In the genomic region with DNA sequence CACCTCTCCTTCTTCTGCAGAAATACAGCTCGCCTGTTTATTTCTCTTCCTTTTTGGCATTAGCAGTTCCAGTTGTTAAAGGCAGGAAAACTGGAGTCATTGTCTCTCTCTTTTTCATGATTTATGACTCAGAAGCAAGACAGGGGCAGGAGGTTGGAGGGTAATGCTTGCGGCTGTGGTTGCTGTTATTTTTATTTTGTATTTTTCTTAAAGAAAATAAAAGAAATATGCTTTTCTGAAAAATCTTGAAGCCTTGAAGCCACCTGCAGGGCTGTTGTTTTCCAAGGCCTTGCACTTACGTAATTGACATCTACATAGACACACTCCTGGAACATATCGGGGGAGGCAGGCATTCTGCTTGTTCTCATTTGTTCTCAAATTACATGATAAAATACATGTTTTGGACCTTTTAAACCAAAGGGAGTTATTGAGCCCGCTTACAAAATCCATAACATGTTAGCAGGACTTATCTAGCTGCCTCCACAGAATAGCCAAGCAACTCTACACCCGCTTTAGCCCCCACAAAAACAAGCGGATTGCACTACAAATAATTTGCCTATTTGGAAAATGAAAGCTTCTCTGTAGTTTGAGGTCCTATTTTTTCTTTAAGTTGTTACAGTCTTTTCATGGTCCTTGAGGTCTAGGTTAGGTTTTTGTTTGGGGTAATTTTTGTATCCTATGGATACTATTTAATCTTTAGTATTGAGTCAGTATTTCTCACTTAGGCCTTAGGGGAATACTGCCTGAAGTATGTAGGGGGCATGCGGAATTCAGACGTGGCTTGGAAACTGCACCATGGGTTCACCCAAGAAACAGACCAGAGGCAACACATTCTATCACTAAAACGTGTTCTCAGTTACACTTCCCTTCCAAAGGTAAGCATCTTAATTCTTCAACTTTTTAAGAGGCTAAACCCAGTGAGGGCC, we compare ENCODE assay signal across 9 cellular contexts.
DNase-seq lines count a peak whose midpoint lies in the region; ATAC-seq, FAIRE-seq and TF ChIP-seq lines count a peak whose summit lies in the region.
"Had no signal": no experiment of that assay in that cellular context is flagged by ENCODE, and none has a peak within 500 bp of the region (broad histone marks: within the 10 kb centered on the region; RNA-seq: fewer than 3 reads in every experiment).

No MANE protein-coding gene starts in this region.

- no peaks in the 10 kb centered on the region for H3K9me3 Mint-ChIP-seq in HFFc6

- ATAC-seq in sciatic nerve (peak; percentile 92), HG03280 (IDR thresholded peaks at IDR 0.05; ENCODE audit: unreplicated experiment) (no peak), HG03342 (IDR thresholded peaks at IDR 0.05; ENCODE audit: unreplicated experiment) (no peak), GM21717 (IDR thresholded peaks at IDR 0.05; ENCODE audit: unreplicated experiment) (no peak), body of pancreas (no peak)

- H3K4me2 ChIP-seq in keratinocyte (ENCODE audit: control insufficient read depth, extremely low read depth, insufficient read depth, low read depth, low read length), result peak overlapping the region; percentile 48

- no peak overlapping the region for H3K27ac Mint-ChIP-seq in HFFc6

- no peaks in the 10 kb centered on the region for H3K9me1 ChIP-seq in keratinocyte (ENCODE audit: control insufficient read depth, extremely low read depth, insufficient read depth, low read length)

- no peaks in the 10 kb centered on the region for H3K79me2 ChIP-seq in keratinocyte (ENCODE audit: control insufficient read depth, insufficient read depth, low read length)

- intact Hi-C loops in sciatic nerve (cut with DNase I), result loop anchor here (5.0 kb wide), 1 partner anchor 1011 kb away; no protein-coding TSS in a partner anchor
- intact Hi-C loops in body of pancreas (cut with DNase I), result no loop called here

- H3K4me1 ChIP-seq in keratinocyte (ENCODE audit: control insufficient read depth, extremely low read depth, insufficient read depth, low read length) (no peaks in the 10 kb centered on the region), body of pancreas (no peaks in the 10 kb centered on the region)

- no peak overlapping the region for H3K27ac ChIP-seq in keratinocyte (ENCODE audit: control insufficient read depth, insufficient read depth, low read length)
- no peak overlapping the region for H3K27ac ChIP-seq in body of pancreas

- FAIRE-seq in keratinocyte (lab: Jason Lieb, UNC), result no peak

- WGBS in body of pancreas, 2 donors, result 44 to 51% methylated on average over 10 of the region's 10 CpGs

- H3K36me3 Mint-ChIP-seq in HFFc6 (ENCODE audit: low read depth), result no peaks in the 10 kb centered on the region

- peaks cover 10% of the 10 kb centered on the region; the same call in 1 of the 2 replicates for H3K27me3 Mint-ChIP-seq in HFFc6 (ENCODE audit: insufficient read depth)

- H3K9me3 ChIP-seq in keratinocyte (ENCODE audit: control insufficient read depth, low read depth, low read length) (no peaks in the 10 kb centered on the region), body of pancreas (no peaks in the 10 kb centered on the region)

- no peak for DNase-seq in HFFc6
- DNase-seq in dedifferentiated amniotic fluid mesenchymal stem cell (ENCODE audit: extremely low spot score), result peak; percentile 27
- DNase-seq in keratinocyte (ENCODE audit: low read depth, low spot score), result no peak
- peak; percentile 63 for DNase-seq in sciatic nerve (ENCODE audit: low spot score)
- no peak for DNase-seq in body of pancreas
- DNase-seq: DND-41 had no signal

- TF ChIP-seq POLR2A in body of pancreas (IDR thresholded peaks at IDR 0.05), result no peak

- peak overlapping the region; percentile 36 for H2AFZ ChIP-seq in keratinocyte (ENCODE audit: control insufficient read depth, low read length)

- peak overlapping the region; percentile 19; the same call in 1 of the 2 replicates for H3K4me3 Mint-ChIP-seq in HFFc6

- H3K27me3 ChIP-seq in keratinocyte (ENCODE audit: control insufficient read depth, extremely low read depth, insufficient read depth, low read length) (peaks cover 24% of the 10 kb centered on the region), body of pancreas (peaks cover 0 to 6% of the 10 kb centered on the region in 2 donors)

- H3K9ac ChIP-seq in keratinocyte (ENCODE audit: control insufficient read depth, extremely low read depth, insufficient read depth, low read length), result no peak overlapping the region

- peaks cover 5% of the 10 kb centered on the region; the same call in 1 of the 2 replicates for H3K4me1 Mint-ChIP-seq in HFFc6 (ENCODE audit: low read depth)

- H3K4me3 ChIP-seq in keratinocyte (ENCODE audit: control insufficient read depth in 2 of 3, extremely low read depth in 1 of 3, insufficient read depth in 2 of 3, low read depth in 1 of 3, low read length in 3 of 3) (no peak overlapping the region), body of pancreas (no peak overlapping the region)

- dilution Hi-C loops in keratinocyte (cut with MboI; ENCODE audit: extremely low pct_ligation_motif_present, low sequenced_read_pairs), result no loop called here

- H3K36me3 ChIP-seq in keratinocyte (ENCODE audit: control insufficient read depth in 2 of 2, extremely low read depth in 1 of 2, insufficient read depth in 2 of 2, low read length in 2 of 2) (no peaks in the 10 kb centered on the region), body of pancreas (replicated peaks in 1 of 2; ENCODE audit: insufficient read depth in 1 of 2, low read depth in 2 of 2) (no peaks in the 10 kb centered on the region)

- no peaks in the 10 kb centered on the region for H4K20me1 ChIP-seq in keratinocyte (ENCODE audit: control insufficient read depth, extremely low read depth, insufficient read depth, low read length)

- TF ChIP-seq CTCF in HFFc6 (IDR thresholded peaks at IDR 0.05) (no peak), keratinocyte (optimal IDR thresholded peaks at IDR 0.05 in 1 of 3, IDR thresholded peaks at IDR 0.05 in 1 of 3, conservative IDR thresholded peaks at IDR 0.05 in 1 of 3; ENCODE audit: extremely low read depth in 1 of 3, insufficient read depth in 2 of 3, low read length in 3 of 3) (no peak), body of pancreas (IDR thresholded peaks at IDR 0.05) (no peak)

Comparison
In these comparisons a context has a peak if more than half of its experiments do, and no peak if none do; other contexts are left out.
1. DNase-seq: peak in dedifferentiated amniotic fluid mesenchymal stem cell (single experiment) and sciatic nerve (single experiment); none in HFFc6 (single experiment), keratinocyte (single experiment) and body of pancreas (0 of 4).